13 cellular contexts compared by ENCODE assay signal in genomic region chr16:11674001-11674817, GRCh38. TPM values are rescaled to one million over a fixed set of nuclear protein-coding genes. Genes with fewer than 3 reads are reported as not detected.
A peak's percentile ranks its signal among the peaks of the same experiment; 100 is the strongest.
DNase-seq lines count a peak whose midpoint lies in the region; ATAC-seq and TF ChIP-seq lines count a peak whose summit lies in the region.
"Had no signal": no experiment of that assay in that cellular context is flagged by ENCODE, and none has a peak within 500 bp of the region (broad histone marks: within the 10 kb centered on the region; RNA-seq: fewer than 3 reads in every experiment).

No MANE protein-coding gene starts in this region.

- no peak overlapping the region for H3K4me3 Mint-ChIP-seq in activated CD4-positive, alpha-beta T cell treated with anti-CD3 and anti-CD28 coated beads for 36 hours
- H3K4me3 Mint-ChIP-seq in activated CD4-positive, alpha-beta T cell treated with anti-CD3 and anti-CD28 coated beads, Interleukin-2, amount 10 ng/mL, durations not matched to agents 7 days and 5 days = no peak overlapping the region
- H3K4me3 Mint-ChIP-seq in stimulated activated memory B cell treated with anti-CD40 and anti-IgM and Interleukin-4, amounts not matched to agents 10 μg/mL and 1 μg/mL and 100 μg/mL, for 72 hours = no peak overlapping the region
- H3K4me3 Mint-ChIP-seq: HFFc6 had no signal

- CTCF ChIA-PET in activated CD4-positive, alpha-beta T cell treated with anti-CD3 and anti-CD28 coated beads for 36 hours (lab: Charles Lee) = interaction anchor here (0.7 kb wide), 2 partner anchors 41 to 301 kb away, joined by 3 read pairs; no protein-coding TSS in a partner anchor
- CTCF ChIA-PET in activated CD4-positive, alpha-beta T cell treated with anti-CD3 and anti-CD28 coated beads, Interleukin-2, amount 10 ng/mL, durations not matched to agents 7 days and 5 days (lab: Charles Lee) = interaction anchor here (1.2 to 1.9 kb wide), 2 partner anchors 15 to 142 kb away, joined by 4 to 6 read pairs; no protein-coding TSS in a partner anchor

- peak overlapping the region; percentile 32 for H3K9ac ChIP-seq in NT2/D1 (ENCODE audit: insufficient read length, low read depth)

- H3K27ac Mint-ChIP-seq in activated CD4-positive, alpha-beta T cell treated with anti-CD3 and anti-CD28 coated beads for 36 hours = peak overlapping the region; percentile 63
- no peak overlapping the region for H3K27ac Mint-ChIP-seq in activated CD4-positive, alpha-beta T cell treated with anti-CD3 and anti-CD28 coated beads, Interleukin-2, amount 10 ng/mL, durations not matched to agents 7 days and 5 days
- H3K27ac Mint-ChIP-seq in stimulated activated memory B cell treated with anti-CD40 and anti-IgM and Interleukin-4, amounts not matched to agents 10 μg/mL and 1 μg/mL and 100 μg/mL, for 72 hours = peak overlapping the region; percentile 94
- H3K27ac Mint-ChIP-seq: HFFc6 had no signal

- TF ChIP-seq CTCF in foreskin keratinocyte (conservative IDR thresholded peaks at IDR 0.05) = peak; percentile 23

- no peak for ATAC-seq in activated CD4-positive, alpha-beta T cell treated with anti-CD3 and anti-CD28 coated beads for 36 hours
- ATAC-seq in foreskin keratinocyte (no peak), GM21529 (IDR thresholded peaks at IDR 0.05; ENCODE audit: unreplicated experiment) (no peak)
- ATAC-seq in stimulated activated memory B cell treated with anti-CD40 and anti-IgM and Interleukin-4, amounts not matched to agents 10 μg/mL and 1 μg/mL and 100 μg/mL, for 72 hours = no peak

- intact Hi-C loops in activated CD4-positive, alpha-beta T cell treated with anti-CD3 and anti-CD28 coated beads for 36 hours (cut with DNase I, micrococcal nuclease) = loop anchor here in 1 of 2 experiments (5.0 kb wide), 1 partner anchor 648 kb away; no protein-coding TSS in a partner anchor

- peaks cover 86% of the 10 kb centered on the region for H3K4me1 Mint-ChIP-seq in activated CD4-positive, alpha-beta T cell treated with anti-CD3 and anti-CD28 coated beads for 36 hours
- H3K4me1 Mint-ChIP-seq in activated CD4-positive, alpha-beta T cell treated with anti-CD3 and anti-CD28 coated beads, Interleukin-2, amount 10 ng/mL, durations not matched to agents 7 days and 5 days = peaks cover 86% of the 10 kb centered on the region
- peaks cover 96% of the 10 kb centered on the region for H3K4me1 Mint-ChIP-seq in stimulated activated memory B cell treated with anti-CD40 and anti-IgM and Interleukin-4, amounts not matched to agents 10 μg/mL and 1 μg/mL and 100 μg/mL, for 72 hours

- H3K36me3 Mint-ChIP-seq in activated CD4-positive, alpha-beta T cell treated with anti-CD3 and anti-CD28 coated beads for 36 hours (ENCODE audit: low read depth) = peaks cover 19% of the 10 kb centered on the region
- peaks cover 33% of the 10 kb centered on the region for H3K36me3 Mint-ChIP-seq in activated CD4-positive, alpha-beta T cell treated with anti-CD3 and anti-CD28 coated beads, Interleukin-2, amount 10 ng/mL, durations not matched to agents 7 days and 5 days (ENCODE audit: low read depth)
- H3K36me3 Mint-ChIP-seq in stimulated activated memory B cell treated with anti-CD40 and anti-IgM and Interleukin-4, amounts not matched to agents 10 μg/mL and 1 μg/mL and 100 μg/mL, for 72 hours = peaks cover 27% of the 10 kb centered on the region

- H3K9me3 Mint-ChIP-seq in activated CD4-positive, alpha-beta T cell treated with anti-CD3 and anti-CD28 coated beads for 36 hours (ENCODE audit: low read depth) = no peaks in the 10 kb centered on the region
- H3K9me3 Mint-ChIP-seq in activated CD4-positive, alpha-beta T cell treated with anti-CD3 and anti-CD28 coated beads, Interleukin-2, amount 10 ng/mL, durations not matched to agents 7 days and 5 days = no peaks in the 10 kb centered on the region
- H3K9me3 Mint-ChIP-seq in stimulated activated memory B cell treated with anti-CD40 and anti-IgM and Interleukin-4, amounts not matched to agents 10 μg/mL and 1 μg/mL and 100 μg/mL, for 72 hours = no peaks in the 10 kb centered on the region
- H3K9me3 Mint-ChIP-seq: activated T-helper 2 cell treated with anti-CD3 and anti-CD28 coated beads, Interferon-gamma antibody, Interleukin-2, Interleukin-4, amounts not matched to agents 10 μg/mL and 5 μg/mL and 100 μg/mL, durations not matched to agents 14 hours and 24 hours and 36 hours; HFFc6 had no signal

- H3K36me3 ChIP-seq in NT2/D1 (ENCODE audit: insufficient read depth, insufficient read length, low read length) = peaks cover 74% of the 10 kb centered on the region

- DNase-seq in activated CD4-positive, alpha-beta T cell treated with anti-CD3 and anti-CD28 coated beads for 36 hours = no peak
- DNase-seq in activated CD4-positive, alpha-beta T cell treated with anti-CD3 and anti-CD28 coated beads, Interleukin-2, amount 10 ng/mL, durations not matched to agents 7 days and 5 days = no peak
- no peak for DNase-seq in NT2/D1 (ENCODE audit: low read depth, low spot score)
- no peak for DNase-seq in foreskin keratinocyte
- DNase-seq in NCI-H1930 (lab: John Stamatoyannopoulos, UW) = no peak
- no peak for DNase-seq in NCI-H1436 treated with DMSO at 0.1 percent for 48 hours (lab: John Stamatoyannopoulos, UW)
- DNase-seq: effector CD8-positive, alpha-beta T cell; GF-D8; HFFc6; stimulated activated CD4-positive, alpha-beta T cell treated with anti-CD3 and anti-CD28 coated beads, Interleukin-15, amount 100 ng/mL, for 24 hours had no signal

- peaks cover 39% of the 10 kb centered on the region for H3K4me1 ChIP-seq in NT2/D1 (ENCODE audit: insufficient read depth, insufficient read length)
- H3K4me1 ChIP-seq in foreskin keratinocyte = peaks cover 12% of the 10 kb centered on the region

- H3K9me3 ChIP-seq in NT2/D1 (ENCODE audit: insufficient read depth, low read length) = no peaks in the 10 kb centered on the region

- H3K27me3 ChIP-seq in NT2/D1 (ENCODE audit: insufficient read depth, insufficient read length) (no peaks in the 10 kb centered on the region), foreskin keratinocyte (no peaks in the 10 kb centered on the region)

- no peak overlapping the region for H3K4me3 ChIP-seq in NT2/D1 (ENCODE audit: insufficient read length, low read depth)

- H3K27me3 Mint-ChIP-seq in activated CD4-positive, alpha-beta T cell treated with anti-CD3 and anti-CD28 coated beads for 36 hours = no peaks in the 10 kb centered on the region
- no peaks in the 10 kb centered on the region for H3K27me3 Mint-ChIP-seq in activated CD4-positive, alpha-beta T cell treated with anti-CD3 and anti-CD28 coated beads, Interleukin-2, amount 10 ng/mL, durations not matched to agents 7 days and 5 days
- no peaks in the 10 kb centered on the region for H3K27me3 Mint-ChIP-seq in stimulated activated memory B cell treated with anti-CD40 and anti-IgM and Interleukin-4, amounts not matched to agents 10 μg/mL and 1 μg/mL and 100 μg/mL, for 72 hours

- no peak overlapping the region for H3K27ac ChIP-seq in foreskin keratinocyte

- POLR2A ChIA-PET in activated CD4-positive, alpha-beta T cell treated with anti-CD3 and anti-CD28 coated beads for 36 hours (lab: Charles Lee) = no interaction called here
- POLR2A ChIA-PET in activated CD4-positive, alpha-beta T cell treated with anti-CD3 and anti-CD28 coated beads, Interleukin-2, amount 10 ng/mL, durations not matched to agents 7 days and 5 days (lab: Charles Lee) = no interaction called here

RNA-seq across cellular contexts. Expression of gene SNN, which starts 6.0 kb away (rescaled TPM):
- 1 to 10 TPM; 6.0 to 7.2 TPM for total RNA-seq in activated CD4-positive, alpha-beta T cell treated with anti-CD3 and anti-CD28 coated beads for 36 hours
- total RNA-seq in activated CD4-positive, alpha-beta T cell treated with anti-CD3 and anti-CD28 coated beads, Interleukin-2, amount 10 ng/mL, durations not matched to agents 7 days and 5 days = 10 to 100 TPM; 21.7 to 23.4 TPM
- total RNA-seq in foreskin keratinocyte = 11.5 and 14.2 TPM in 2 replicates
- polyA plus RNA-seq in foreskin keratinocyte = 7.9 and 11.4 TPM in 2 replicates
